Comparison of ENCODE assay signal across 1 cellular context in genomic region chr16:4614571-4615388, GRCh38.
TF ChIP-seq lines count a peak whose summit lies in the region.

TSS of gene UBALD1 (minus strand) at chr16:4614888. CDS start at chr16:4614797, 91 bp downstream.

TF ChIP-seq in HepG2, 621 proteins besides CTCF, POLR2A, EP300 and RAD21 (continued from another document and continues in another):
- TF ChIP-seq ZBTB14 (CRISPR knock-in tag; IDR thresholded peaks at IDR 0.05) (peak; percentile 76), IKZF5 (CRISPR knock-in tag; IDR thresholded peaks at IDR 0.05) (peak; percentile 72; the same call in 1 of the 2 replicates), SMAD3 (CRISPR knock-in tag; IDR thresholded peaks at IDR 0.05) (no peak), KIAA2018 (CRISPR knock-in tag; IDR thresholded peaks at IDR 0.05; ENCODE audit: borderline replicate concordance) (no peak), RBM22 (optimal IDR thresholded peaks at IDR 0.05; ENCODE audit: low read length) (no peak), ZNF12 (CRISPR knock-in tag; IDR thresholded peaks at IDR 0.05) (peak; percentile 66), HMGA1 (CRISPR knock-in tag; conservative IDR thresholded peaks at IDR 0.05) (no peak), KAT7 (CRISPR knock-in tag; IDR thresholded peaks at IDR 0.05; ENCODE audit: borderline replicate concordance) (peak; percentile 93; the same call in 1 of the 2 replicates), ZBTB25 (CRISPR knock-in tag; IDR thresholded peaks at IDR 0.05) (peak; percentile 98), IRF2 (CRISPR knock-in tag; IDR thresholded peaks at IDR 0.05) (peak; percentile 83), ATF7-NPFF (CRISPR knock-in tag; IDR thresholded peaks at IDR 0.05; ENCODE audit: low read depth) (0 out of 2 replicates have a peak, but pooled peaks have one; percentile 54), ZNF530 (CRISPR knock-in tag; IDR thresholded peaks at IDR 0.05; ENCODE audit: low read depth) (no peak), PAX8 (CRISPR knock-in tag; IDR thresholded peaks at IDR 0.05; ENCODE audit: borderline replicate concordance) (no peak), KMT2A (CRISPR knock-in tag; IDR thresholded peaks at IDR 0.05) (peak; percentile 51; the same call in 1 of the 2 replicates), ZNF773 (CRISPR knock-in tag; IDR thresholded peaks at IDR 0.05; ENCODE audit: borderline replicate concordance) (no peak; the same call in 1 of the 2 replicates), CREBL2 (CRISPR knock-in tag; IDR thresholded peaks at IDR 0.05; ENCODE audit: borderline replicate concordance) (no peak), MXI1 (IDR thresholded peaks at IDR 0.05; ENCODE audit: borderline replicate concordance, low read depth, low read length) (peak; percentile 88; the same call in 1 of the 3 replicates), ZNF564 (CRISPR knock-in tag; IDR thresholded peaks at IDR 0.05) (no peak), MYC (CRISPR knock-in tag; IDR thresholded peaks at IDR 0.05; ENCODE audit: borderline replicate concordance) (peak; percentile 95), E2F1 (CRISPR knock-in tag; IDR thresholded peaks at IDR 0.05) (peak; percentile 69; the same call in 1 of the 2 replicates), PHF20 (CRISPR knock-in tag; IDR thresholded peaks at IDR 0.05) (peak; percentile 56; the same call in 1 of the 2 replicates), AKAP8 (CRISPR knock-in tag; IDR thresholded peaks at IDR 0.05) (0 out of 2 replicates have a peak, but pooled peaks have one; percentile 16), ARNT2 (CRISPR knock-in tag; IDR thresholded peaks at IDR 0.05; ENCODE audit: low read depth) (0 out of 2 replicates have a peak, but pooled peaks have one; percentile 75), HMGXB4 (CRISPR knock-in tag; IDR thresholded peaks at IDR 0.05; ENCODE audit: borderline replicate concordance in 1 of 2, low read depth in 1 of 2) (peak in 1 of 2 experiments; percentile 76; a peak in 2 of 4 replicates), ZSCAN22 (CRISPR knock-in tag; IDR thresholded peaks at IDR 0.05) (no peak; the same call in 1 of the 2 replicates), CENPT (CRISPR knock-in tag; IDR thresholded peaks at IDR 0.05; ENCODE audit: low read depth) (no peak), NFAT5 (CRISPR knock-in tag; IDR thresholded peaks at IDR 0.05) (0 out of 2 replicates have a peak, but pooled peaks have one; percentile 21), RXRB (CRISPR knock-in tag; IDR thresholded peaks at IDR 0.05; ENCODE audit: borderline replicate concordance) (peak; percentile 62; the same call in 1 of the 2 replicates), ZFX (CRISPR knock-in tag; IDR thresholded peaks at IDR 0.05; ENCODE audit: low read depth) (peak; percentile 84), ZNF281 (CRISPR knock-in tag; IDR thresholded peaks at IDR 0.05; ENCODE audit: borderline replicate concordance) (peak; percentile 15; the same call in 1 of the 2 replicates), ZSCAN20 (CRISPR knock-in tag; IDR thresholded peaks at IDR 0.05; ENCODE audit: borderline replicate concordance) (0 out of 2 replicates have a peak, but pooled peaks have one; percentile 43)
